ENCODE assay signal across 1 cellular context in the genomic region with DNA sequence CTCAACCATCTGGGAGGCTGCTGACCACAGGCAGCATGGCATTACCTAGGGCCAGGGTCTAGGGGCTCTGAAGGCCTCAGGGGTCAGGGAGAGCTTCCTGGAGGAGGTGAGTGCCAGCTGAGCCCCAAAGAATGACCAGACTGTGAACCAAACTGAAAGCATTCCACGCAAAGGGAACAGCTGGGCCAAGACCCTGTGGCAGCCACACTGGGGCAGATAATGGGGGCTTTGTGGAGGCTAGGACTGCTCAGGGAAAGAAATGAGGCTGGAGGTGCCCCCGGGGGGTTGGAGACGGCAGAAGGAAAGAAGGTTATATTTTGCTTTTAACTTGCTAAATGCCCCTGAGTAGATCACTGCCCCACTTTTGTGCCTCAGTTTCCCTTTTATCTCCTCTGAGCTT.
A peak's percentile ranks its signal among the peaks of the same experiment; 100 is the strongest.
TF ChIP-seq lines count a peak whose summit lies in the region.

No MANE protein-coding gene starts in this region.

TF ChIP-seq in K562, 482 proteins besides CTCF, POLR2A, EP300 and RAD21:
- TF ChIP-seq NR2C1 (IDR thresholded peaks at IDR 0.05) (no peak), NR2C1 (tag; IDR thresholded peaks at IDR 0.05) (no peak), ZFP36 (IDR thresholded peaks at IDR 0.05; ENCODE audit: low read depth, low read length, partially characterized antibody) (peak; percentile 54)
